In genomic region chr9:89923174-89923573, GRCh38 we compare ENCODE assay signal across 16 cellular contexts.
DNase-seq lines count a peak whose midpoint lies in the region; ATAC-seq and TF ChIP-seq lines count a peak whose summit lies in the region.
"Had no signal": no experiment of that assay in that cellular context is flagged by ENCODE, and none has a peak within 500 bp of the region (broad histone marks: within the 10 kb centered on the region; RNA-seq: fewer than 3 reads in every experiment).

No MANE protein-coding gene starts in this region.

- H3K9me3 Mint-ChIP-seq in activated naive CD4-positive, alpha-beta T cell treated with anti-CD3 and anti-CD28 coated beads for 36 hours = no peaks in the 10 kb centered on the region
- no peaks in the 10 kb centered on the region for H3K9me3 Mint-ChIP-seq in activated T-helper 1 cell treated with anti-CD3 and anti-CD28 coated beads, Interleukin-12 subunit alpha, Interleukin-12 subunit beta, Interleukin-2, Interleukin-4 antibody, amounts not matched to agents 30 ng/mL and 10 ng/mL and 1 ng/mL, durations not matched to agents 14 hours and 24 hours and 36 hours
- no peaks in the 10 kb centered on the region for H3K9me3 Mint-ChIP-seq in stimulated activated naive B cell treated with anti-CD40 and anti-IgM and Interleukin-4, amounts not matched to agents 10 μg/mL and 1 μg/mL and 100 μg/mL, for 72 hours

- no peak overlapping the region for H3K4me3 Mint-ChIP-seq in activated naive CD4-positive, alpha-beta T cell treated with anti-CD3 and anti-CD28 coated beads for 36 hours
- H3K4me3 Mint-ChIP-seq in activated T-helper 1 cell treated with anti-CD3 and anti-CD28 coated beads, Interleukin-12 subunit alpha, Interleukin-12 subunit beta, Interleukin-2, Interleukin-4 antibody, amounts not matched to agents 30 ng/mL and 10 ng/mL and 1 ng/mL, durations not matched to agents 14 hours and 24 hours and 36 hours = peak overlapping the region; percentile 23
- H3K4me3 Mint-ChIP-seq in stimulated activated naive B cell treated with anti-CD40 and anti-IgM and Interleukin-4, amounts not matched to agents 10 μg/mL and 1 μg/mL and 100 μg/mL, for 72 hours = peak overlapping the region in 1 of 2 donors; percentile 15
- H3K4me3 Mint-ChIP-seq: HFFc6 had no signal

- CTCF ChIA-PET in activated naive CD4-positive, alpha-beta T cell treated with anti-CD3 and anti-CD28 coated beads for 36 hours (lab: Charles Lee) = interaction anchor here (0.6 to 1.8 kb wide), 4 partner anchors 8 to 322 kb away, joined by 3 to 7 read pairs (median 3); no protein-coding TSS in a partner anchor

- intact Hi-C loops in activated naive CD4-positive, alpha-beta T cell treated with anti-CD3 and anti-CD28 coated beads for 36 hours (cut with micrococcal nuclease) = loop anchor here (5.0 kb wide), 1 partner anchor 59 kb away; no protein-coding TSS in a partner anchor
- intact Hi-C loops in activated T-helper 1 cell treated with anti-CD3 and anti-CD28 coated beads, Interleukin-12 subunit alpha, Interleukin-12 subunit beta, Interleukin-2, Interleukin-4 antibody, amounts not matched to agents 30 ng/mL and 10 ng/mL and 1 ng/mL, durations not matched to agents 14 hours and 24 hours and 36 hours (cut with micrococcal nuclease) = loop anchor here (5.0 kb wide), 1 partner anchor 611 kb away; the partner anchor contains the start of gene CKS2

- no peak overlapping the region for H3K4me3 ChIP-seq in foreskin fibroblast (ENCODE audit: low read depth in 1 of 2, low read length in 2 of 2)
- H3K4me3 ChIP-seq: A549 had no signal

- H3K27ac Mint-ChIP-seq in activated naive CD4-positive, alpha-beta T cell treated with anti-CD3 and anti-CD28 coated beads for 36 hours = peak overlapping the region; percentile 33
- H3K27ac Mint-ChIP-seq in activated T-helper 1 cell treated with anti-CD3 and anti-CD28 coated beads, Interleukin-12 subunit alpha, Interleukin-12 subunit beta, Interleukin-2, Interleukin-4 antibody, amounts not matched to agents 30 ng/mL and 10 ng/mL and 1 ng/mL, durations not matched to agents 14 hours and 24 hours and 36 hours = peak overlapping the region; percentile 89
- H3K27ac Mint-ChIP-seq in stimulated activated naive B cell treated with anti-CD40 and anti-IgM and Interleukin-4, amounts not matched to agents 10 μg/mL and 1 μg/mL and 100 μg/mL, for 72 hours = peak overlapping the region; percentile 69
- H3K27ac Mint-ChIP-seq: HFFc6 had no signal

- no peak for TF ChIP-seq CTCF in foreskin fibroblast (IDR thresholded peaks at IDR 0.05; ENCODE audit: low read depth, low read length)

- no peak for DNase-seq in activated naive CD4-positive, alpha-beta T cell treated with anti-CD3 and anti-CD28 coated beads for 36 hours
- no peak for DNase-seq in activated naive CD4-positive, alpha-beta T cell treated with anti-CD3 and anti-CD28 coated beads, Interleukin-2, amount 50 U/mL, for 16 hours
- no peak for DNase-seq in activated T-helper 1 cell treated with anti-CD3 and anti-CD28 coated beads, Interleukin-12 subunit alpha, Interleukin-12 subunit beta, Interleukin-2, Interleukin-4 antibody, amounts not matched to agents 30 ng/mL and 10 ng/mL and 1 ng/mL, durations not matched to agents 14 hours and 24 hours and 36 hours (ENCODE audit: low spot score)
- DNase-seq in islet precursor cell (peak; percentile 50), foreskin fibroblast (no peak), GM03348 (ENCODE audit: low spot score) (no peak)
- no peak for DNase-seq in stimulated activated naive B cell treated with anti-CD40 and anti-IgM and Interleukin-4, amounts not matched to agents 10 μg/mL and 1 μg/mL and 100 μg/mL, for 72 hours
- DNase-seq: DMS 273 treated with DMSO at 0.1 percent for 48 hours, HFFc6, KBM-7, NCI-H1436, NCI-H2029, NCI-H2171, NCI-H748 treated with DMSO at 0.1 percent for 48 hours, OCI-M1 had no signal

- H3K36me3 Mint-ChIP-seq in activated naive CD4-positive, alpha-beta T cell treated with anti-CD3 and anti-CD28 coated beads for 36 hours (ENCODE audit: low read depth) = no peaks in the 10 kb centered on the region
- H3K36me3 Mint-ChIP-seq in activated T-helper 1 cell treated with anti-CD3 and anti-CD28 coated beads, Interleukin-12 subunit alpha, Interleukin-12 subunit beta, Interleukin-2, Interleukin-4 antibody, amounts not matched to agents 30 ng/mL and 10 ng/mL and 1 ng/mL, durations not matched to agents 14 hours and 24 hours and 36 hours (ENCODE audit: low read depth) = no peaks in the 10 kb centered on the region
- peaks cover 0 to 2% of the 10 kb centered on the region in 2 donors for H3K36me3 Mint-ChIP-seq in stimulated activated naive B cell treated with anti-CD40 and anti-IgM and Interleukin-4, amounts not matched to agents 10 μg/mL and 1 μg/mL and 100 μg/mL, for 72 hours

- ATAC-seq in stimulated activated naive B cell treated with anti-CD40 and anti-IgM and Interleukin-4, amounts not matched to agents 10 μg/mL and 1 μg/mL and 100 μg/mL, for 72 hours (replicated peaks) = no peak
- ATAC-seq: A549 had no signal

- peaks cover 2% of the 10 kb centered on the region for H3K27me3 Mint-ChIP-seq in activated naive CD4-positive, alpha-beta T cell treated with anti-CD3 and anti-CD28 coated beads for 36 hours (ENCODE audit: low read depth)
- peaks cover 13% of the 10 kb centered on the region for H3K27me3 Mint-ChIP-seq in activated T-helper 1 cell treated with anti-CD3 and anti-CD28 coated beads, Interleukin-12 subunit alpha, Interleukin-12 subunit beta, Interleukin-2, Interleukin-4 antibody, amounts not matched to agents 30 ng/mL and 10 ng/mL and 1 ng/mL, durations not matched to agents 14 hours and 24 hours and 36 hours (ENCODE audit: insufficient read depth)
- peaks cover 16 to 24% of the 10 kb centered on the region in 2 donors for H3K27me3 Mint-ChIP-seq in stimulated activated naive B cell treated with anti-CD40 and anti-IgM and Interleukin-4, amounts not matched to agents 10 μg/mL and 1 μg/mL and 100 μg/mL, for 72 hours

- peaks cover 24% of the 10 kb centered on the region for H3K4me1 Mint-ChIP-seq in activated naive CD4-positive, alpha-beta T cell treated with anti-CD3 and anti-CD28 coated beads for 36 hours (ENCODE audit: low read depth)
- peaks cover 55% of the 10 kb centered on the region for H3K4me1 Mint-ChIP-seq in activated T-helper 1 cell treated with anti-CD3 and anti-CD28 coated beads, Interleukin-12 subunit alpha, Interleukin-12 subunit beta, Interleukin-2, Interleukin-4 antibody, amounts not matched to agents 30 ng/mL and 10 ng/mL and 1 ng/mL, durations not matched to agents 14 hours and 24 hours and 36 hours (ENCODE audit: low read depth)
- H3K4me1 Mint-ChIP-seq in stimulated activated naive B cell treated with anti-CD40 and anti-IgM and Interleukin-4, amounts not matched to agents 10 μg/mL and 1 μg/mL and 100 μg/mL, for 72 hours = peaks cover 26 to 61% of the 10 kb centered on the region in 2 donors

Comparison
In these comparisons a context has a peak if more than half of its experiments do, and no peak if none do; other contexts are left out.
1. H3K27ac Mint-ChIP-seq: peak in every context shown above with its lines; median percentile 89 in activated T-helper 1 cell treated with anti-CD3 and anti-CD28 coated beads, Interleukin-12 subunit alpha, Interleukin-12 subunit beta, Interleukin-2, Interleukin-4 antibody, amounts not matched to agents 30 ng/mL and 10 ng/mL and 1 ng/mL, durations not matched to agents 14 hours and 24 hours and 36 hours; 69 in stimulated activated naive B cell treated with anti-CD40 and anti-IgM and Interleukin-4, amounts not matched to agents 10 μg/mL and 1 μg/mL and 100 μg/mL, for 72 hours; 33 in activated naive CD4-positive, alpha-beta T cell treated with anti-CD3 and anti-CD28 coated beads for 36 hours.